ENCODE assay signal across 8 cellular contexts in genomic region chrX:12979011-12979629, GRCh38. TPM values are rescaled to one million over a fixed set of nuclear protein-coding genes. Genes with fewer than 3 reads are reported as not detected.
DNase-seq lines count a peak whose midpoint lies in the region; ATAC-seq and TF ChIP-seq lines count a peak whose summit lies in the region.

No MANE protein-coding gene starts in this region.

- 0 out of 2 replicates have a peak overlapping the region, but pooled peaks have one; percentile 52 for H3K27ac ChIP-seq in Karpas-422 (ENCODE audit: low read length)
- H3K27ac ChIP-seq in coronary artery, result peak overlapping the region; percentile 50 to 92

- DNase-seq in Karpas-422 (no peak), coronary artery (ENCODE audit: low spot score) (no peak), osteocyte (ENCODE audit: extremely low spot score, unreplicated experiment) (no peak), dermis blood vessel endothelial cell (no peak)

- H3K36me3 ChIP-seq in ES-I3 (ENCODE audit: insufficient read depth, low read length) (peaks cover 4% of the 10 kb centered on the region; the same call in 1 of the 2 replicates), Karpas-422 (ENCODE audit: insufficient read depth, low read length) (peaks cover 10% of the 10 kb centered on the region; the same call in 1 of the 2 replicates)

- ATAC-seq in HG03159 (IDR thresholded peaks at IDR 0.05; ENCODE audit: unreplicated experiment), result no peak
- ATAC-seq in GM18519 (IDR thresholded peaks at IDR 0.05; ENCODE audit: low FRiP score, unreplicated experiment), result no peak
- no peak for ATAC-seq in HG03039 (IDR thresholded peaks at IDR 0.05; ENCODE audit: unreplicated experiment)

- peaks cover 24% of the 10 kb centered on the region for H3K36me3 Mint-ChIP-seq in osteocyte (ENCODE audit: unreplicated experiment)

- peak overlapping the region; percentile 89 for H3K4me3 Mint-ChIP-seq in osteocyte (ENCODE audit: unreplicated experiment)

- H3K4me3 ChIP-seq in Karpas-422 (ENCODE audit: low read length) (peak overlapping the region; percentile 43), coronary artery (peak overlapping the region; percentile 0)

- TF ChIP-seq CTCF in coronary artery (IDR thresholded peaks at IDR 0.05), result no peak
- TF ChIP-seq CTCF in osteocyte (IDR thresholded peaks at IDR 0.05), result no peak

- peak overlapping the region; percentile 90 for H3K27ac Mint-ChIP-seq in osteocyte (ENCODE audit: unreplicated experiment)

- H3K4me1 Mint-ChIP-seq in osteocyte (ENCODE audit: unreplicated experiment), result peaks cover 30% of the 10 kb centered on the region

- peaks cover 8% of the 10 kb centered on the region for H4K20me1 ChIP-seq in Karpas-422 (ENCODE audit: insufficient read depth, low read depth, low read length)

- no peaks in the 10 kb centered on the region for H3K27me3 ChIP-seq in Karpas-422 (ENCODE audit: low read length)

- peaks cover 5% of the 10 kb centered on the region for H3K79me2 ChIP-seq in Karpas-422 (ENCODE audit: low read length)

- peaks cover 19% of the 10 kb centered on the region for H3K4me1 ChIP-seq in ES-I3 (ENCODE audit: insufficient read depth, low read length)
- peaks cover 35% of the 10 kb centered on the region for H3K4me1 ChIP-seq in Karpas-422 (ENCODE audit: low read length)

- no peaks in the 10 kb centered on the region for H3K9me3 ChIP-seq in ES-I3 (ENCODE audit: control insufficient read depth, insufficient read depth, low read length)
- H3K9me3 ChIP-seq in Karpas-422 (ENCODE audit: low read length), result no peaks in the 10 kb centered on the region

- no peaks in the 10 kb centered on the region for H3K9me2 ChIP-seq in Karpas-422 (replicated peaks; ENCODE audit: insufficient read depth, low read length)

- H2AFZ ChIP-seq in Karpas-422 (ENCODE audit: low read length), result 0 out of 2 replicates have a peak overlapping the region, but pooled peaks have one; percentile 36

- H3K9ac ChIP-seq in ES-I3 (ENCODE audit: low read depth, low read length), result 0 out of 2 replicates have a peak overlapping the region, but pooled peaks have one; percentile 7
- H3K9ac ChIP-seq in Karpas-422 (ENCODE audit: low read length), result peak overlapping the region; percentile 52

- no peaks in the 10 kb centered on the region for H3K9me3 Mint-ChIP-seq in osteocyte (ENCODE audit: unreplicated experiment)

- peak overlapping the region; percentile 69 for H3K4me2 ChIP-seq in Karpas-422 (ENCODE audit: low read depth, low read length, poor library complexity, severe bottlenecking)

- H3K27me3 Mint-ChIP-seq in osteocyte (ENCODE audit: unreplicated experiment), result no peaks in the 10 kb centered on the region

RNA-seq across cellular contexts. Expression of gene TMSB4X, which starts 4.2 kb away (rescaled TPM):
- 2,363 and 3,856 TPM in 2 replicates for total RNA-seq in Karpas-422 (2014; rRNA removed; shearing (Covaris generic); ENCODE audit: low replicate concordance)
- 2,830 and 2,924 TPM in 2 replicates for total RNA-seq in osteocyte
- 8,354 and 18,147 TPM in 2 replicates for total RNA-seq in dermis blood vessel endothelial cell
